1 cellular context compared by ENCODE assay signal in the genomic region with DNA sequence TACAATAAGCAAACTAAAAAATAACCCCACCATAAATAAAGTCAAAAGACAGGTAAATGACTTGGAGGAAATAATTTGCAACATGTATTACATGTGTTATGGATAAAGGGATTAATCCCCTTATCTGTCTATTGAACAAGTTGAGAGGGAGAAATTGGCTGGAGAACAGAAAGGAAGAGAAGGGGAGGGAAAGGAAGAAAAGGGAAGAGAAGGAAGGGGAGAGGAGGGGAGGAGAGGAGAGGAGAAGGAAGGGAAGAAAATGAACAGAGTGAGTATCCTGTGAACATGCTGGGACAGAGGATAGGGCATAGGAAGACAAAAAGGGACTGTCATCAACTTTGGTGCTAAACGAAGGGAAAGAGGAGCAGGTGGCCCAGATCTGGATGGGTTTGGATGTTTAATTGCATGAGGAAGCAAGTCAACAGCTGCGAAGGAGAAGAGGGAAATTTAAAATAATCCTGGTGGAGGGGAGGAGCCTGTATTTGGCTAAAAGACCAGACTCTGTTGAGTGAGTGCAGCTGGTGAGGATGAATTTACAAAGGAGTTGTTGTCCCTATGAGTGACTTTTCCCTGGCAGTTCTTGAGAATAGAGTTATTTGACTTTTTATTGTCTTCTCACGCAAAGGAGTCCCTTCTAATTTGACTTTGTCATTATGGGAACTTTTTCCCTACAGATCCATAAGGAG.
TF ChIP-seq lines count a peak whose summit lies in the region.

No MANE protein-coding gene starts in this region.

TF ChIP-seq in K562, 482 proteins besides CTCF, POLR2A, EP300 and RAD21 (continued from another document):
- TF ChIP-seq, protein P1, sequence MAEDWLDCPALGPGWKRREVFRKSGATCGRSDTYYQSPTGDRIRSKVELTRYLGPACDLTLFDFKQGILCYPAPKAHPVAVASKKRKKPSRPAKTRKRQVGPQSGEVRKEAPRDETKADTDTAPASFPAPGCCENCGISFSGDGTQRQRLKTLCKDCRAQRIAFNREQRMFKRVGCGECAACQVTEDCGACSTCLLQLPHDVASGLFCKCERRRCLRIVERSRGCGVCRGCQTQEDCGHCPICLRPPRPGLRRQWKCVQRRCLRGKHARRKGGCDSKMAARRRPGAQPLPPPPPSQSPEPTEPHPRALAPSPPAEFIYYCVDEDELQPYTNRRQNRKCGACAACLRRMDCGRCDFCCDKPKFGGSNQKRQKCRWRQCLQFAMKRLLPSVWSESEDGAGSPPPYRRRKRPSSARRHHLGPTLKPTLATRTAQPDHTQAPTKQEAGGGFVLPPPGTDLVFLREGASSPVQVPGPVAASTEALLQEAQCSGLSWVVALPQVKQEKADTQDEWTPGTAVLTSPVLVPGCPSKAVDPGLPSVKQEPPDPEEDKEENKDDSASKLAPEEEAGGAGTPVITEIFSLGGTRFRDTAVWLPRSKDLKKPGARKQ (CRISPR knock-in tag; IDR thresholded peaks at IDR 0.05) = no peak
- TF ChIP-seq MTA1 (IDR thresholded peaks at IDR 0.05; ENCODE audit: borderline replicate concordance) (peak; percentile 22; the same call in 1 of the 2 replicates), BHLHE40 (IDR thresholded peaks at IDR 0.05; ENCODE audit: low read length) (no peak)
- TF ChIP-seq, protein P2, sequence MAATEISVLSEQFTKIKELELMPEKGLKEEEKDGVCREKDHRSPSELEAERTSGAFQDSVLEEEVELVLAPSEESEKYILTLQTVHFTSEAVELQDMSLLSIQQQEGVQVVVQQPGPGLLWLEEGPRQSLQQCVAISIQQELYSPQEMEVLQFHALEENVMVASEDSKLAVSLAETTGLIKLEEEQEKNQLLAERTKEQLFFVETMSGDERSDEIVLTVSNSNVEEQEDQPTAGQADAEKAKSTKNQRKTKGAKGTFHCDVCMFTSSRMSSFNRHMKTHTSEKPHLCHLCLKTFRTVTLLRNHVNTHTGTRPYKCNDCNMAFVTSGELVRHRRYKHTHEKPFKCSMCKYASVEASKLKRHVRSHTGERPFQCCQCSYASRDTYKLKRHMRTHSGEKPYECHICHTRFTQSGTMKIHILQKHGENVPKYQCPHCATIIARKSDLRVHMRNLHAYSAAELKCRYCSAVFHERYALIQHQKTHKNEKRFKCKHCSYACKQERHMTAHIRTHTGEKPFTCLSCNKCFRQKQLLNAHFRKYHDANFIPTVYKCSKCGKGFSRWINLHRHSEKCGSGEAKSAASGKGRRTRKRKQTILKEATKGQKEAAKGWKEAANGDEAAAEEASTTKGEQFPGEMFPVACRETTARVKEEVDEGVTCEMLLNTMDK (IDR thresholded peaks at IDR 0.05; ENCODE audit: borderline replicate concordance, insufficient read depth, low read depth, low read length, poor library complexity, severe bottlenecking) = no peak
